In the genomic region with DNA sequence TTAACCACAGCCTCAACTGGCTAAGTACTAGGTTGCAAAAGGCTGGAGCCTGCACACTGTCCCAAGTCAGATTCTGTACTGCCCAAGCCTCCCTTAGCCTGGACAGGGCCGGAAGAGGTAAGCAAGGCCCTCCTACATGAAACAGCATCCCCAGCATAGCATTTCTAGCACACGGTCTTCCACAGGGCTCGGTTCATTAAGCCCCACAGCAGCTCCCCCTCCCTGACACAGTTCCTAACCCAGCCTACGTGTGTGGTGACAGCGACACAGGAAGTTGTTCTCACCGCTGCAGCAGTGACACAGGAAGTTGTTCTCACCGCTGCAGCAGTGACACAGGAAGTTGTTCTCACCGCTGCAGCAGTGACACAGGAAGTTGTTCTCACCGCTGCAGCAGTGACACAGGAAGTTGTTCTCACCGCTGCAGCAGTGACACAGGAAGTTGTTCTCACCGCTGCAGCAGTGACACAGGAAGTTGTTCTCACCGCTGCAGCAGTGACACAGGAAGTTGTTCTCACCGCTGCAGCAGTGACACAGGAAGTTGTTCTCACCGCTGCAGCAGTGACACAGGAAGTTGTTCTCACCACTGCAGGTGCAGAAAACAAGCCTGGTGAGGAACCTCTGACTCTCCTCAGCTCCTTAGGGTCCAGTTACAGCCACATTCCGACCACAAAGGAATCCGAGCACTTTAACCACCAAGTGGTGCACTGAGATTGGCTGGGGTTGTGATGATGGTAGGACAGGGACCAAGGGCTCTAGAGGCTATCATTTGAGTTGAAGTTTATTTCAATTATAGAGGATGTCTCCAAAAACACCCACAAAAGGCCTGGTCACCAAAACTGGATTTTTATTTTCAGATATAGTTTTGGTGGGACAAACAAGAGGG, we compare ENCODE assay signal across 1 cellular context.
A peak's percentile ranks its signal among the peaks of the same experiment; 100 is the strongest.
TF ChIP-seq lines count a peak whose summit lies in the region.
"Not testable (repeated sequence)": the region's sequence is repeated elsewhere in the genome, so short reads cannot be mapped to it uniquely, and the experiment has no call there.

No MANE protein-coding gene starts in this region.

TF ChIP-seq in HepG2, 621 proteins besides CTCF, POLR2A, EP300 and RAD21 (continued from another document):
- TF ChIP-seq, protein P1, sequence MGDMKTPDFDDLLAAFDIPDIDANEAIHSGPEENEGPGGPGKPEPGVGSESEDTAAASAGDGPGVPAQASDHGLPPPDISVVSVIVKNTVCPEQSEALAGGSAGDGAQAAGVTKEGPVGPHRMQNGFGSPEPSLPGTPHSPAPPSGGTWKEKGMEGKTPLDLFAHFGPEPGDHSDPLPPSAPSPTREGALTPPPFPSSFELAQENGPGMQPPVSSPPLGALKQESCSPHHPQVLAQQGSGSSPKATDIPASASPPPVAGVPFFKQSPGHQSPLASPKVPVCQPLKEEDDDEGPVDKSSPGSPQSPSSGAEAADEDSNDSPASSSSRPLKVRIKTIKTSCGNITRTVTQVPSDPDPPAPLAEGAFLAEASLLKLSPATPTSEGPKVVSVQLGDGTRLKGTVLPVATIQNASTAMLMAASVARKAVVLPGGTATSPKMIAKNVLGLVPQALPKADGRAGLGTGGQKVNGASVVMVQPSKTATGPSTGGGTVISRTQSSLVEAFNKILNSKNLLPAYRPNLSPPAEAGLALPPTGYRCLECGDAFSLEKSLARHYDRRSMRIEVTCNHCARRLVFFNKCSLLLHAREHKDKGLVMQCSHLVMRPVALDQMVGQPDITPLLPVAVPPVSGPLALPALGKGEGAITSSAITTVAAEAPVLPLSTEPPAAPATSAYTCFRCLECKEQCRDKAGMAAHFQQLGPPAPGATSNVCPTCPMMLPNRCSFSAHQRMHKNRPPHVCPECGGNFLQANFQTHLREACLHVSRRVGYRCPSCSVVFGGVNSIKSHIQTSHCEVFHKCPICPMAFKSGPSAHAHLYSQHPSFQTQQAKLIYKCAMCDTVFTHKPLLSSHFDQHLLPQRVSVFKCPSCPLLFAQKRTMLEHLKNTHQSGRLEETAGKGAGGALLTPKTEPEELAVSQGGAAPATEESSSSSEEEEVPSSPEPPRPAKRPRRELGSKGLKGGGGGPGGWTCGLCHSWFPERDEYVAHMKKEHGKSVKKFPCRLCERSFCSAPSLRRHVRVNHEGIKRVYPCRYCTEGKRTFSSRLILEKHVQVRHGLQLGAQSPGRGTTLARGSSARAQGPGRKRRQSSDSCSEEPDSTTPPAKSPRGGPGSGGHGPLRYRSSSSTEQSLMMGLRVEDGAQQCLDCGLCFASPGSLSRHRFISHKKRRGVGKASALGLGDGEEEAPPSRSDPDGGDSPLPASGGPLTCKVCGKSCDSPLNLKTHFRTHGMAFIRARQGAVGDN (CRISPR knock-in tag; IDR thresholded peaks at IDR 0.05), result peak; percentile 70
- peak; percentile 41; the same call in 1 of the 2 replicates for TF ChIP-seq TBX2 (CRISPR knock-in tag; IDR thresholded peaks at IDR 0.05; ENCODE audit: borderline replicate concordance)
- peak; percentile 21; the same call in 1 of the 2 replicates for TF ChIP-seq SALL1 (CRISPR knock-in tag; IDR thresholded peaks at IDR 0.05)
- peak; percentile 84; the same call in 1 of the 2 replicates for TF ChIP-seq CREM (IDR thresholded peaks at IDR 0.05)
- TF ChIP-seq CREM (CRISPR knock-in tag; IDR thresholded peaks at IDR 0.05); FOXP1 (IDR thresholded peaks at IDR 0.05): not testable (repeated sequence)
- TF ChIP-seq EHMT2 (IDR thresholded peaks at IDR 0.05; ENCODE audit: borderline replicate concordance, low read depth, low read length), result peak; percentile 57; the same call in 1 of the 2 replicates
- TF ChIP-seq ZNF839 (CRISPR knock-in tag; IDR thresholded peaks at IDR 0.05; ENCODE audit: borderline replicate concordance), result 0 out of 2 replicates have a peak, but pooled peaks have one; percentile 62
- TF ChIP-seq, protein P2, sequence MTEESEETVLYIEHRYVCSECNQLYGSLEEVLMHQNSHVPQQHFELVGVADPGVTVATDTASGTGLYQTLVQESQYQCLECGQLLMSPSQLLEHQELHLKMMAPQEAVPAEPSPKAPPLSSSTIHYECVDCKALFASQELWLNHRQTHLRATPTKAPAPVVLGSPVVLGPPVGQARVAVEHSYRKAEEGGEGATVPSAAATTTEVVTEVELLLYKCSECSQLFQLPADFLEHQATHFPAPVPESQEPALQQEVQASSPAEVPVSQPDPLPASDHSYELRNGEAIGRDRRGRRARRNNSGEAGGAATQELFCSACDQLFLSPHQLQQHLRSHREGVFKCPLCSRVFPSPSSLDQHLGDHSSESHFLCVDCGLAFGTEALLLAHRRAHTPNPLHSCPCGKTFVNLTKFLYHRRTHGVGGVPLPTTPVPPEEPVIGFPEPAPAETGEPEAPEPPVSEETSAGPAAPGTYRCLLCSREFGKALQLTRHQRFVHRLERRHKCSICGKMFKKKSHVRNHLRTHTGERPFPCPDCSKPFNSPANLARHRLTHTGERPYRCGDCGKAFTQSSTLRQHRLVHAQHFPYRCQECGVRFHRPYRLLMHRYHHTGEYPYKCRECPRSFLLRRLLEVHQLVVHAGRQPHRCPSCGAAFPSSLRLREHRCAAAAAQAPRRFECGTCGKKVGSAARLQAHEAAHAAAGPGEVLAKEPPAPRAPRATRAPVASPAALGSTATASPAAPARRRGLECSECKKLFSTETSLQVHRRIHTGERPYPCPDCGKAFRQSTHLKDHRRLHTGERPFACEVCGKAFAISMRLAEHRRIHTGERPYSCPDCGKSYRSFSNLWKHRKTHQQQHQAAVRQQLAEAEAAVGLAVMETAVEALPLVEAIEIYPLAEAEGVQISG (CRISPR knock-in tag; IDR thresholded peaks at IDR 0.05), result peak; percentile 59; the same call in 1 of the 2 replicates
- peak; percentile 19; the same call in 1 of the 2 replicates for TF ChIP-seq KDM5B (CRISPR knock-in tag; IDR thresholded peaks at IDR 0.05; ENCODE audit: borderline replicate concordance)
- TF ChIP-seq FOXK1 (CRISPR knock-in tag; IDR thresholded peaks at IDR 0.05; ENCODE audit: borderline replicate concordance, low read depth), result peak; percentile 72; the same call in 1 of the 2 replicates
- peak; percentile 30; the same call in 1 of the 2 replicates for TF ChIP-seq FOXP1 (CRISPR knock-in tag; IDR thresholded peaks at IDR 0.05)
- peak; percentile 57; the same call in 1 of the 2 replicates for TF ChIP-seq ATF1 (CRISPR knock-in tag; IDR thresholded peaks at IDR 0.05)
- peak; percentile 93 for TF ChIP-seq GABPB1 (CRISPR knock-in tag; IDR thresholded peaks at IDR 0.05)
